Comparison of ENCODE assay signal across 2 cellular contexts in genomic region chr11:16612801-16613400, GRCh38.
TF ChIP-seq lines count a peak whose summit lies in the region.

No MANE protein-coding gene starts in this region.

TF ChIP-seq in HEK293, 187 proteins besides CTCF, POLR2A, EP300 and RAD21 (continued from another document):
- TF ChIP-seq PRDM10 (tag by site-specific recombination; IDR thresholded peaks at IDR 0.05) (0 out of 2 replicates have a peak, but pooled peaks have one; percentile 10), WT1 (tag by site-specific recombination; IDR thresholded peaks at IDR 0.05) (0 out of 2 replicates have a peak, but pooled peaks have one; percentile 8), BCL11B (tag by site-specific recombination; IDR thresholded peaks at IDR 0.05; ENCODE audit: low read depth) (no peak), ZNF768 (tag by site-specific recombination; IDR thresholded peaks at IDR 0.05) (no peak)

TF ChIP-seq in HepG2, 621 proteins besides CTCF, POLR2A, EP300 and RAD21 (continued from another document):
- no peak for TF ChIP-seq PBX3 (CRISPR knock-in tag; IDR thresholded peaks at IDR 0.05; ENCODE audit: borderline replicate concordance)
- TF ChIP-seq CEBPB (IDR thresholded peaks at IDR 0.05; ENCODE audit: borderline replicate concordance, low read depth, low read length), result no peak
- no peak for TF ChIP-seq ZNF883 (CRISPR knock-in tag; IDR thresholded peaks at IDR 0.05; ENCODE audit: not compliant biosample characterization)
- TF ChIP-seq NR3C1 (CRISPR knock-in tag; IDR thresholded peaks at IDR 0.05), result no peak
- no peak for TF ChIP-seq CBX2 (IDR thresholded peaks at IDR 0.05; ENCODE audit: low read depth, low read length)
- no peak for TF ChIP-seq CBX2 (CRISPR knock-in tag; IDR thresholded peaks at IDR 0.05; ENCODE audit: low read depth)
